8 cellular contexts compared by ENCODE assay signal in the genomic region with DNA sequence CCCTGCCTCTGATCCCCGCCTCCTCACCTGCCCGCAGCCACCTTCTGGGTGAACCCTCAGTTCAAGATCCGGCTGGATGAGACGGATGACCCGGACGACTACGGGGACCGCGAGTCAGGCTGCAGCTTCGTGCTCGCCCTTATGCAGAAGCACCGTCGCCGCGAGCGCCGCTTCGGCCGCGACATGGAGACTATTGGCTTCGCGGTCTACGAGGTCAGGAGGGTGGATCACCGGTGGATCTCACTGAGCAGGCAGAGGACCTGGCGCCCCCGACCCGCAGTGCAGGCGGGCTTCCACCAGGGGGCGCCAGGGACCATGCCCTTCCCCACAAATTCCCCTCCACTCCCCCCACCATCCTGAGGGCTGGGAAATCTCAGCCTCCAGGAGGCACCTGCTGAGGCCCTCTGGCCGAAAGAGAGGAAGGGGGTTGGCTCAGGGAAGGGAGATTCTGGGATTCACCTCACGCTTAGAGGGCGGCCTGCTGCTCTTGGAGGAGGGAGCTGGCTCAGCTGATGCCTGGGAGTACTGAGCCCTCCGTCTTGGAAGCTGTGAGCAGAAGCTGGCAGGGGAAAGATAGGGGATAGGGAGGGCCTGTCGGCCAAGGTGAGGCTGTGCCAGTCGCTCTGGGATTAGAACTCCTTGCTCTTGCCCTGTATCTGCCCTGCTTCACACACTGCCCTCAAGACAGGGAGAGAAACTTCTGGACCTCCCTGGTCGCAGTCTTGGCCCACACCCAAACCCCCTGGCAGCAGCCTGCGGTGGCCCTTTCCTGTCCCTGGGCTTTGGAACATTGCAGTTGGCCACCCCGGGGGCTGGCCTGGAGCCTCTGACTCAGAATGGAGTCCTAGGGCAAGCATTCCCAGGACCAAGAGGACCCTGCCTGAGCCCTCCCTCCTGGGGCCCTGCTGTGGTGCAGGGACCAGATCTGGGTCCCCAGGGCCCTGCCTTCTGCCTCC. TPM values are rescaled to one million over a fixed set of nuclear protein-coding genes. Genes with fewer than 3 reads are reported as not detected.
DNase-seq lines count a peak whose midpoint lies in the region; ATAC-seq and TF ChIP-seq lines count a peak whose summit lies in the region.

No MANE protein-coding gene starts in this region.

- ATAC-seq in HG02763 (IDR thresholded peaks at IDR 0.05; ENCODE audit: unreplicated experiment): no peak

- H3K27ac Mint-ChIP-seq in HFFc6: no peak overlapping the region

- H3K4me3 Mint-ChIP-seq in HFFc6: no peak overlapping the region

- H3K9me3 Mint-ChIP-seq in HFFc6: no peaks in the 10 kb centered on the region

- H3K36me3 Mint-ChIP-seq in HFFc6 (ENCODE audit: low read depth): peaks cover 11% of the 10 kb centered on the region

- no peaks in the 10 kb centered on the region for H3K4me1 Mint-ChIP-seq in HFFc6 (ENCODE audit: low read depth)

- peaks cover 3% of the 10 kb centered on the region; the same call in 1 of the 2 replicates for H3K27me3 Mint-ChIP-seq in HFFc6 (ENCODE audit: insufficient read depth)

- DNase-seq in COR-L47 (lab: John Stamatoyannopoulos, UW): peak; percentile 39
- no peak for DNase-seq in HFFc6
- peak; percentile 41 for DNase-seq in T-helper 9 cell
- peak; percentile 24 for DNase-seq in central memory CD4-positive, alpha-beta T cell
- peak; percentile 67 for DNase-seq in left kidney (ENCODE audit: low read depth, low spot score)
- DNase-seq in stimulated activated naive CD4-positive, alpha-beta T cell (lab: John Stamatoyannopoulos, UW): peak; percentile 7 to 62 (median 41)
- no peak for DNase-seq in NCI-H526 treated with DMSO at 0.1 percent for 48 hours (lab: John Stamatoyannopoulos, UW)

- TF ChIP-seq CTCF in HFFc6 (IDR thresholded peaks at IDR 0.05): peak; percentile 98

RNA-seq across cellular contexts. Expression of a gene that starts 23.2 kb away (rescaled TPM):
- total RNA-seq in HFFc6 (2021; fragmentation: NEBNext Ultra II Directional; extraction: Animal tissue kit (Norgen Biotek cat#: 25700)): 100 to 1,000 TPM; 203 to 271 (median 231) TPM

RNA-seq across cellular contexts. Expression of a gene that starts 34.9 kb away (rescaled TPM):
- not detected for total RNA-seq in HFFc6 (2021; fragmentation: NEBNext Ultra II Directional; extraction: Animal tissue kit (Norgen Biotek cat#: 25700))

RNA-seq across cellular contexts. Expression of a gene that starts 56.8 kb away (rescaled TPM):
- total RNA-seq in HFFc6 (2021; fragmentation: NEBNext Ultra II Directional; extraction: Animal tissue kit (Norgen Biotek cat#: 25700)): 10 to 100 TPM in 5 of 6 experiments, 1 to 10 TPM in 1; 8.6 to 18.3 (median 15.3) TPM

Comparison
In these comparisons a context has a peak if more than half of its experiments do, and no peak if none do; other contexts are left out.
1. DNase-seq: peak in COR-L47 (single experiment), T-helper 9 cell (single experiment), central memory CD4-positive, alpha-beta T cell (single experiment), left kidney (single experiment) and stimulated activated naive CD4-positive, alpha-beta T cell (6 of 6); none in HFFc6 (single experiment) and NCI-H526 treated with DMSO at 0.1 percent for 48 hours (single experiment).